8 cellular contexts compared by ENCODE assay signal in the genomic region with DNA sequence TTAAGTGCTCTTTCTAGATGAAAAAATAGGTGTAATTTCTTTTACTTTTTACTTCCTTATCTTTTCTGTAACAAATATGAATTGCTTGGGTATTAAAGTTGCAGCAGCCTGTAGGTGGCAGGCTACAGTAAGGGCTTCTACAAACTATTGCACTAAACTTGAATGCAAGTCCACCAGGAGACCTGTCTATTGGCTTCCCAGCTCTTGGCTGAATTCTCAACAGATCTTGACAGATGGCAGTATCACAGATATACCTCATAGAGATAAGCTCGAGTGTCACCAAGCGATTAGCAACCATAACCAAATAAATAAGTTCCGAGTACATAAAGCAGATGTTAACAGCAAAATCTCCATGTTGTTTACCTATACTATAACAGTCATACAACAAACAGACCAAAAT. TPM values are rescaled to one million over a fixed set of nuclear protein-coding genes. Genes with fewer than 3 reads are reported as not detected.
A peak's percentile ranks its signal among the peaks of the same experiment; 100 is the strongest.
DNase-seq lines count a peak whose midpoint lies in the region; ATAC-seq and TF ChIP-seq lines count a peak whose summit lies in the region.

No MANE protein-coding gene starts in this region.

- no peak overlapping the region for H3K9ac ChIP-seq in adipocyte (ENCODE audit: low read length)

- H3K36me3 ChIP-seq in adipocyte (ENCODE audit: control insufficient read depth, insufficient read depth, low read length, severe bottlenecking) (peaks cover 20% of the 10 kb centered on the region), heart right ventricle (peaks cover 0 to 47% (median 13%) of the 10 kb centered on the region in 9 donors), gastrocnemius medialis (peaks cover 0 to 15% of the 10 kb centered on the region in 2 donors)

- no peaks in the 10 kb centered on the region for H3K27me3 ChIP-seq in adipocyte (replicated peaks; ENCODE audit: control insufficient read depth, insufficient read depth, low read length)
- no peaks in the 10 kb centered on the region for H3K27me3 ChIP-seq in heart right ventricle
- H3K27me3 ChIP-seq in gastrocnemius medialis = no peaks in the 10 kb centered on the region

- peaks cover 10% of the 10 kb centered on the region for H3K4me1 ChIP-seq in adipocyte (ENCODE audit: control insufficient read depth, insufficient read depth, low read length)
- H3K4me1 ChIP-seq in heart right ventricle = peaks cover 0 to 55% (median 34%) of the 10 kb centered on the region in 9 donors
- H3K4me1 ChIP-seq in gastrocnemius medialis = peaks cover 44 to 63% of the 10 kb centered on the region in 2 donors

- TF ChIP-seq CTCF in heart right ventricle (IDR thresholded peaks at IDR 0.05) (peak; percentile 43 to 80 (median 68)), gastrocnemius medialis (IDR thresholded peaks at IDR 0.05 in 4 of 5, conservative IDR thresholded peaks at IDR 0.05 in 1 of 5) (peak; percentile 37 to 69 (median 51))

- DNase-seq in DMS 273 (lab: John Stamatoyannopoulos, UW; ENCODE audit: unreplicated experiment) = peak; percentile 92
- peak; percentile 84 for DNase-seq in RKO (ENCODE audit: low spot score)
- DNase-seq in adipocyte (ENCODE audit: low read depth) = peak; percentile 75
- DNase-seq in heart right ventricle = peak in 1 of 2 donors; percentile 36
- peak in 1 of 2 donors; percentile 41 for DNase-seq in gastrocnemius medialis

- H3K27ac ChIP-seq in heart right ventricle (no peak overlapping the region), gastrocnemius medialis (peak overlapping the region in 2 of 4 donors; percentile 14 to 16)

- H3K9me3 ChIP-seq in adipocyte (ENCODE audit: control insufficient read depth, low read length) (no peaks in the 10 kb centered on the region), heart right ventricle (no peaks in the 10 kb centered on the region), gastrocnemius medialis (no peaks in the 10 kb centered on the region)

- in situ Hi-C loops in gastrocnemius medialis (cut with MboI; ENCODE audit: low sequenced_read_pairs in 4 of 4) = loop anchor here in 1 of 4 donors (10.0 kb wide), 2 partner anchors 91 to 191 kb away; partner anchors contain the start of gene MT2A

- 47 to 56% methylated on average over 3 of the region's 3 CpGs for WGBS in heart right ventricle, 2 donors

- no peak for TF ChIP-seq POLR2A in gastrocnemius medialis (IDR thresholded peaks at IDR 0.05)

- H3K4me3 ChIP-seq in adipocyte (ENCODE audit: low read length) (no peak overlapping the region), heart right ventricle (no peak overlapping the region), gastrocnemius medialis (no peak overlapping the region)

- peak; percentile 41 for ATAC-seq in HG03442 (IDR thresholded peaks at IDR 0.05; ENCODE audit: unreplicated experiment)
- peak in 5 of 8 donors; percentile 55 to 80 (median 71) for ATAC-seq in heart right ventricle
- peak; percentile 74 to 75 for ATAC-seq in gastrocnemius medialis
- no peak for ATAC-seq in HG02884 (IDR thresholded peaks at IDR 0.05; ENCODE audit: unreplicated experiment)
- no peak for ATAC-seq in GM21390 (IDR thresholded peaks at IDR 0.05; ENCODE audit: unreplicated experiment)

- intact Hi-C loops in heart right ventricle (cut with DNase I) = loop anchor here in 9 of 10 donors (1.0 to 10.0 kb wide), 7 partner anchors 81 to 191 kb away; no protein-coding TSS in a partner anchor
- intact Hi-C loops in gastrocnemius medialis (cut with DNase I; ENCODE audit: low total_unique reads) = loop anchor here (1.0 to 10.0 kb wide), 3 partner anchors 88 to 421 kb away; partner anchors contain the start of gene HERPUD1

RNA-seq across cellular contexts. Expression of gene BBS2, which starts 5.9 kb away (rescaled TPM):
- total RNA-seq in heart right ventricle = 10 to 100 TPM; 37.7 to 75.9 (median 60.1) TPM
- 10 to 100 TPM; 11.7 to 33.0 TPM for polyA plus RNA-seq in heart right ventricle
- total RNA-seq in gastrocnemius medialis = 10 to 100 TPM; 25.2 to 52.0 (median 28.6) TPM

RNA-seq across cellular contexts. Expression of gene MT4, which starts 50.9 kb away (rescaled TPM):
- not detected for total RNA-seq in heart right ventricle
- not detected for polyA plus RNA-seq in heart right ventricle
- not detected for total RNA-seq in gastrocnemius medialis

Comparison
In these comparisons a context has a peak if more than half of its experiments do, and no peak if none do; other contexts are left out.
1. ATAC-seq: peak in HG03442 (single experiment), heart right ventricle (5 of 8) and gastrocnemius medialis (2 of 2); none in HG02884 (single experiment) and GM21390 (single experiment).